In the genomic region with DNA sequence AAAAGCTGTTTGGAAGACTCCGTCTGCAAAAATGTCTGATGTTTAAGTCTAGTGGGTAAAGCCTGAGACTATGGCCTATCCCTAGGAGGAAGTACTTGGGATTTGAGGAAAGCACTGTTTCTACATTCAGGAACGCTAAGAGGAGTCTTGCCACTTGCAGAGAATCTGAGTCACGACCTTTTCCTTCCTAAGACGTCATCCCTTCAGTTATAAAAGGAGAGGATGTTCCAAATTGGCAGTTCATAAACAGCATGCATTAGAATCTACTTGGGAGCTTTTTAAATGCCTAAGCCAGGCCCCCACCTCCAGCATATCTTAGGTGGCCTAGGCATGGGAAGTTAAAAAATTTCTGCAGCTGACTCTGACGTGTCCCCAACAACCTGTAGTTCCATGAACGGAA, we compare ENCODE assay signal across 15 cellular contexts.
"Had no signal": no experiment of that assay in that cellular context is flagged by ENCODE, and none has a peak within 500 bp of the region (broad histone marks: within the 10 kb centered on the region; RNA-seq: fewer than 3 reads in every experiment).

No MANE protein-coding gene starts in this region.

- H3K27ac ChIP-seq: prostate gland, testis had no signal

- H3K4me3 ChIP-seq: mucosa of descending colon, prostate gland, testis had no signal

- H3K9me3 ChIP-seq: mucosa of descending colon, prostate gland, testis had no signal

- DNase-seq: activated CD4-positive, alpha-beta memory T cell treated with anti-CD3 and anti-CD28 coated beads, Interleukin-2, amount 10 ng/mL, durations not matched to agents 7 days and 5 days; activated gamma-delta T cell; activated T-cell treated with anti-CD3 and anti-CD28 coated beads, Interleukin-2, amount 50 U/mL, for 48 hours; anterior cingulate cortex; glutamatergic neuron; left cardiac atrium; mucosa of descending colon; naive thymus-derived CD8-positive, alpha-beta T cell; nucleus accumbens; stimulated activated CD4-positive, alpha-beta T cell treated with anti-CD3 and anti-CD28 coated beads, Interleukin-4, amount 100 ng/mL, for 1 hour; stimulated activated CD8-positive, alpha-beta memory T cell treated with anti-CD3 and anti-CD28 coated beads, Interleukin-4, amount 100 ng/mL, for 48 hours; testis had no signal

- H3K27me3 ChIP-seq: testis had no signal

- H3K4me3 Mint-ChIP-seq: activated CD4-positive, alpha-beta memory T cell treated with anti-CD3 and anti-CD28 coated beads, Interleukin-2, amount 10 ng/mL, durations not matched to agents 7 days and 5 days; activated naive CD8-positive, alpha-beta T cell; naive thymus-derived CD8-positive, alpha-beta T cell; stimulated activated naive CD8-positive, alpha-beta T cell treated with anti-CD3 and anti-CD28 coated beads, Interleukin-15, Interleukin-2, amounts not matched to agents 100 ng/mL and 50 ng/mL, for 24 hours had no signal

- H3K36me3 Mint-ChIP-seq: activated naive CD8-positive, alpha-beta T cell; naive thymus-derived CD8-positive, alpha-beta T cell had no signal

- H3K4me1 Mint-ChIP-seq: activated CD4-positive, alpha-beta memory T cell treated with anti-CD3 and anti-CD28 coated beads, Interleukin-2, amount 10 ng/mL, durations not matched to agents 7 days and 5 days; naive thymus-derived CD8-positive, alpha-beta T cell had no signal

- H3K27me3 Mint-ChIP-seq: stimulated activated naive CD8-positive, alpha-beta T cell treated with anti-CD3 and anti-CD28 coated beads, Interleukin-15, Interleukin-2, amounts not matched to agents 100 ng/mL and 50 ng/mL, for 24 hours had no signal

- H3K27ac Mint-ChIP-seq: activated CD4-positive, alpha-beta memory T cell treated with anti-CD3 and anti-CD28 coated beads, Interleukin-2, amount 10 ng/mL, durations not matched to agents 7 days and 5 days; activated naive CD8-positive, alpha-beta T cell; naive thymus-derived CD8-positive, alpha-beta T cell; stimulated activated naive CD8-positive, alpha-beta T cell treated with anti-CD3 and anti-CD28 coated beads, Interleukin-15, Interleukin-2, amounts not matched to agents 100 ng/mL and 50 ng/mL, for 24 hours had no signal

- H3K36me3 ChIP-seq: prostate gland had no signal

- ATAC-seq: mucosa of descending colon; naive thymus-derived CD8-positive, alpha-beta T cell had no signal

- H3K9me3 Mint-ChIP-seq: activated CD4-positive, alpha-beta memory T cell treated with anti-CD3 and anti-CD28 coated beads, Interleukin-2, amount 10 ng/mL, durations not matched to agents 7 days and 5 days; naive thymus-derived CD8-positive, alpha-beta T cell; stimulated activated naive CD8-positive, alpha-beta T cell treated with anti-CD3 and anti-CD28 coated beads, Interleukin-15, Interleukin-2, amounts not matched to agents 100 ng/mL and 50 ng/mL, for 24 hours had no signal

- H3K4me1 ChIP-seq: prostate gland, testis had no signal
